In the genomic region with DNA sequence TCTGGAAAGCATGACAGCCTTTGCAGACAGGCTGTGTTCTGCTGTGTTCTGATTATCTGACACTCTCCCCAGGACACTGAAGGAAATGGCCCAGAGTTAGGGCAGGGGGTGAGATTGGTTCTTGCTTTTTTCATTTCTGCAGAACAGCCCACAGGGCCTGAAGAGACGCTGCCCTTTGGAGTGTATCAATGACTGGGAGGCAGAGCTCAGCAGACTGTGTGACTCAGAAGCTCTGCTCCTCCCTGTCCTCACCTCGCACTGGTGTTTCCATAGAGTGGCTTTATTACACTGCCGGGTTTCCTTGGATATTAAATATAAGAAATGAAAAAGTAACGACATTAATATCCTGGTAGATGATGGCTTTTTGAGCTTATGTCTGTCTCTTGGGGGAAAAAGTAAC, we compare ENCODE assay signal across 24 cellular contexts.
DNase-seq lines count a peak whose midpoint lies in the region; ATAC-seq, FAIRE-seq and TF ChIP-seq lines count a peak whose summit lies in the region.
"Had no signal": no experiment of that assay in that cellular context is flagged by ENCODE, and none has a peak within 500 bp of the region (broad histone marks: within the 10 kb centered on the region; RNA-seq: fewer than 3 reads in every experiment).

No MANE protein-coding gene starts in this region.

- H3K27me3 ChIP-seq in BE2C: no peaks in the 10 kb centered on the region
- H3K27me3 ChIP-seq: pancreas, right lobe of liver, testis had no signal

- H3K9me3 ChIP-seq in BE2C: no peaks in the 10 kb centered on the region
- H3K9me3 ChIP-seq: pancreas, right lobe of liver, testis had no signal

- peaks cover 41% of the 10 kb centered on the region for H3K4me1 ChIP-seq in BE2C
- H3K4me1 ChIP-seq: HAP-1, pancreas, right lobe of liver had no signal

- TF ChIP-seq POLR2A in GM12892 (IDR thresholded peaks at IDR 0.05; ENCODE audit: low read depth, low read length): no peak

- H3K27ac Mint-ChIP-seq in nephron: peak overlapping the region; percentile 51 to 89 (median 53)
- H3K27ac Mint-ChIP-seq: CD8-positive, alpha-beta T cell; stimulated activated naive B cell treated with anti-CD40 and anti-IgM and Interleukin-4, amounts not matched to agents 10 μg/mL and 1 μg/mL and 100 μg/mL, for 72 hours had no signal

- ATAC-seq in HG03460 (IDR thresholded peaks at IDR 0.05; ENCODE audit: unreplicated experiment): no peak
- ATAC-seq: activated T-cell treated with anti-CD3 and anti-CD28 coated beads, Interleukin-2, amount 50 U/mL, for 4 hours; CD8-positive, alpha-beta T cell; naive thymus-derived CD4-positive, alpha-beta T cell; pancreas; right lobe of liver; stimulated activated naive B cell treated with anti-CD40 and anti-IgM and Interleukin-4, amounts not matched to agents 10 μg/mL and 1 μg/mL and 100 μg/mL, for 72 hours had no signal

- H3K27me3 Mint-ChIP-seq in nephron (ENCODE audit: low read depth): peaks cover 11% of the 10 kb centered on the region
- H3K27me3 Mint-ChIP-seq: stimulated activated naive B cell treated with anti-CD40 and anti-IgM and Interleukin-4, amounts not matched to agents 10 μg/mL and 1 μg/mL and 100 μg/mL, for 72 hours had no signal

- DNase-seq in BE2C: peak; percentile 40
- peak; percentile 53 for DNase-seq in M059J (ENCODE audit: low read depth)
- DNase-seq in fibroblast of pulmonary artery (ENCODE audit: low read depth): peak; percentile 21
- DNase-seq in NCI-H748 treated with DMSO at 0.1 percent for 48 hours (lab: John Stamatoyannopoulos, UW): no peak
- DNase-seq in stimulated activated CD4-positive, alpha-beta T cell treated with anti-CD3 and anti-CD28 coated beads, Interleukin-15, amount 100 ng/mL, for 24 hours: no peak
- DNase-seq in GM12892 (ENCODE audit: insufficient read length): no peak
- DNase-seq: activated CD8-positive, alpha-beta memory T cell treated with anti-CD3 and anti-CD28 coated beads for 24 hours; activated naive CD4-positive, alpha-beta T cell treated with Interleukin-2 at 50 U/mL for 16 hours; activated T-cell treated with anti-CD3 and anti-CD28 coated beads, Interleukin-2, amount 50 U/mL, for 4 hours; anterior cingulate cortex; CD8-positive, alpha-beta T cell; cerebellar nuclear complex; DMS53; effector memory CD4-positive, alpha-beta T cell; naive thymus-derived CD4-positive, alpha-beta T cell; NCI-H524; pancreas; right lobe of liver; stimulated activated naive B cell treated with anti-CD40 and anti-IgM and Interleukin-4, amounts not matched to agents 10 μg/mL and 1 μg/mL and 100 μg/mL, for 72 hours; testis had no signal

- TF ChIP-seq CTCF in BE2C (IDR thresholded peaks at IDR 0.05; ENCODE audit: low read depth, low read length) (no peak), fibroblast of pulmonary artery (IDR thresholded peaks at IDR 0.05; ENCODE audit: low read length, missing control alignments) (no peak), nephron (IDR thresholded peaks at IDR 0.05; ENCODE audit: unreplicated experiment in 3 of 3) (no peak)

- no peaks in the 10 kb centered on the region for H3K36me3 Mint-ChIP-seq in nephron (ENCODE audit: low read depth)
- H3K36me3 Mint-ChIP-seq: CD8-positive, alpha-beta T cell; naive thymus-derived CD4-positive, alpha-beta T cell; stimulated activated naive B cell treated with anti-CD40 and anti-IgM and Interleukin-4, amounts not matched to agents 10 μg/mL and 1 μg/mL and 100 μg/mL, for 72 hours had no signal

- H3K4me3 ChIP-seq in BE2C (ENCODE audit: low read depth, low read length) (no peak overlapping the region), fibroblast of pulmonary artery (replicated peaks; ENCODE audit: low read depth, low read length) (no peak overlapping the region)
- H3K4me3 ChIP-seq: HAP-1, pancreas, right lobe of liver, testis had no signal

- H3K4me3 Mint-ChIP-seq in nephron: no peak overlapping the region
- H3K4me3 Mint-ChIP-seq: activated T-cell treated with anti-CD3 and anti-CD28 coated beads, Interleukin-2, amount 50 U/mL, for 4 hours; CD8-positive, alpha-beta T cell; naive thymus-derived CD4-positive, alpha-beta T cell; stimulated activated naive B cell treated with anti-CD40 and anti-IgM and Interleukin-4, amounts not matched to agents 10 μg/mL and 1 μg/mL and 100 μg/mL, for 72 hours had no signal

- FAIRE-seq in GM12892 (lab: Jason Lieb, UNC): no peak
- FAIRE-seq: keratinocyte, pancreas had no signal

- no peaks in the 10 kb centered on the region for H3K9me3 Mint-ChIP-seq in nephron
- H3K9me3 Mint-ChIP-seq: activated T-cell treated with anti-CD3 and anti-CD28 coated beads, Interleukin-2, amount 50 U/mL, for 4 hours had no signal

- peaks cover 52% of the 10 kb centered on the region for H3K4me1 Mint-ChIP-seq in nephron
- H3K4me1 Mint-ChIP-seq: stimulated activated naive B cell treated with anti-CD40 and anti-IgM and Interleukin-4, amounts not matched to agents 10 μg/mL and 1 μg/mL and 100 μg/mL, for 72 hours had no signal

- no peaks in the 10 kb centered on the region for H3K36me3 ChIP-seq in BE2C
- H3K36me3 ChIP-seq: HAP-1, pancreas, right lobe of liver had no signal

Comparison
In these comparisons a context has a peak if more than half of its experiments do, and no peak if none do; other contexts are left out.
1. DNase-seq: peak in BE2C (single experiment), M059J (single experiment) and fibroblast of pulmonary artery (single experiment); none in NCI-H748 treated with DMSO at 0.1 percent for 48 hours (single experiment), stimulated activated CD4-positive, alpha-beta T cell treated with anti-CD3 and anti-CD28 coated beads, Interleukin-15, amount 100 ng/mL, for 24 hours (single experiment) and GM12892 (single experiment).